In genomic region chr5:39424751-39425524, GRCh38 we compare ENCODE assay signal across 8 cellular contexts. TPM values are rescaled to one million over a fixed set of nuclear protein-coding genes. Genes with fewer than 3 reads are reported as not detected.
DNase-seq lines count a peak whose midpoint lies in the region; ATAC-seq and TF ChIP-seq lines count a peak whose summit lies in the region.

Gene DAB2 (minus strand): TSS chr5:39424980. CDS start chr5:39394320, 30,660 bp downstream.

- no peak for TF ChIP-seq EP300 in suprapubic skin (IDR thresholded peaks at IDR 0.05)

- H2AFZ ChIP-seq in neuron (ENCODE audit: low read depth, low read length): peak within 1 kb of the TSS; percentile 90

- H3K9me3 Mint-ChIP-seq in activated naive CD8-positive, alpha-beta T cell treated with anti-CD3 and anti-CD28 coated beads, Interleukin-2, amount 10 ng/mL, durations not matched to agents 7 days and 5 days: no peaks in the 10 kb centered on the region

- POLR2A ChIA-PET in activated naive CD8-positive, alpha-beta T cell treated with anti-CD3 and anti-CD28 coated beads, Interleukin-2, amount 10 ng/mL, durations not matched to agents 7 days and 5 days (lab: Charles Lee): interaction anchor here (0.6 kb wide), 1 partner anchor 213 kb away, joined by 3 read pairs; no protein-coding TSS in a partner anchor

- peaks cover 62% of the 10 kb centered on the region for H3K27me3 Mint-ChIP-seq in activated naive CD8-positive, alpha-beta T cell treated with anti-CD3 and anti-CD28 coated beads, Interleukin-2, amount 10 ng/mL, durations not matched to agents 7 days and 5 days

- WGBS in suprapubic skin: 2% methylated on average over 46 of the region's 51 CpGs

- H3K9me3 ChIP-seq in SJCRH30 (replicated peaks) (no peaks in the 10 kb centered on the region), neuron (ENCODE audit: low read length) (no peaks in the 10 kb centered on the region), suprapubic skin (no peaks in the 10 kb centered on the region)

- TF ChIP-seq CTCF in HFF-Myc (IDR thresholded peaks at IDR 0.05; ENCODE audit: low read depth, low read length, missing control alignments) (peak; percentile 78), suprapubic skin (IDR thresholded peaks at IDR 0.05) (peak; percentile 12 to 51)

- H3K4me1 ChIP-seq in SJCRH30 (peaks cover 21% of the 10 kb centered on the region), neuron (ENCODE audit: insufficient read depth, low read length) (peaks cover 35% of the 10 kb centered on the region), suprapubic skin (peaks cover 44% of the 10 kb centered on the region)

- peak within 1 kb of the TSS; percentile 86 for H3K4me3 ChIP-seq in HFF-Myc (replicated peaks; ENCODE audit: low read depth, low read length)
- peak within 1 kb of the TSS; percentile 58 for H3K4me3 ChIP-seq in SJCRH30
- peak within 1 kb of the TSS; percentile 55 for H3K4me3 ChIP-seq in neuron (ENCODE audit: low read length)
- peak within 1 kb of the TSS; percentile 62 for H3K4me3 ChIP-seq in suprapubic skin

- peak; percentile 63 to 93 for TF ChIP-seq POLR2A in suprapubic skin (IDR thresholded peaks at IDR 0.05)

- H3K36me3 ChIP-seq in SJCRH30: no peaks in the 10 kb centered on the region
- no peaks in the 10 kb centered on the region for H3K36me3 ChIP-seq in neuron (ENCODE audit: insufficient read depth, low read length)
- no peaks in the 10 kb centered on the region for H3K36me3 ChIP-seq in suprapubic skin

- peaks cover 5% of the 10 kb centered on the region for H3K4me1 Mint-ChIP-seq in activated naive CD8-positive, alpha-beta T cell treated with anti-CD3 and anti-CD28 coated beads, Interleukin-2, amount 10 ng/mL, durations not matched to agents 7 days and 5 days

- H3K4me3 Mint-ChIP-seq in activated naive CD8-positive, alpha-beta T cell treated with anti-CD3 and anti-CD28 coated beads, Interleukin-2, amount 10 ng/mL, durations not matched to agents 7 days and 5 days: peak within 1 kb of the TSS; percentile 81

- ATAC-seq in activated naive CD8-positive, alpha-beta T cell treated with anti-CD3 and anti-CD28 coated beads, Interleukin-2, amount 10 ng/mL, durations not matched to agents 7 days and 5 days (ENCODE audit: low read depth): peak; percentile 95
- ATAC-seq in HG02973 (IDR thresholded peaks at IDR 0.05; ENCODE audit: unreplicated experiment): no peak

- H3K27ac Mint-ChIP-seq in activated naive CD8-positive, alpha-beta T cell treated with anti-CD3 and anti-CD28 coated beads, Interleukin-2, amount 10 ng/mL, durations not matched to agents 7 days and 5 days: no peak within 1 kb of the TSS

- peak within 1 kb of the TSS; percentile 69 for H3K27ac ChIP-seq in SJCRH30
- peak within 1 kb of the TSS; percentile 91 for H3K27ac ChIP-seq in suprapubic skin

- no peaks in the 10 kb centered on the region for H3K36me3 Mint-ChIP-seq in activated naive CD8-positive, alpha-beta T cell treated with anti-CD3 and anti-CD28 coated beads, Interleukin-2, amount 10 ng/mL, durations not matched to agents 7 days and 5 days

- H3K27me3 ChIP-seq in SJCRH30: no peaks in the 10 kb centered on the region
- H3K27me3 ChIP-seq in neuron (ENCODE audit: insufficient read depth, low read length): no peaks in the 10 kb centered on the region
- H3K27me3 ChIP-seq in suprapubic skin: no peaks in the 10 kb centered on the region

- peak in 13 of 14 donors; percentile 19 to 81 (median 64) for DNase-seq in C1 segment of cervical spinal cord (lab: John Stamatoyannopoulos, UW)
- peak; percentile 94 for DNase-seq in HFF-Myc (ENCODE audit: extremely low read depth, low read depth)
- peak; percentile 97 to 98 for DNase-seq in SJCRH30
- DNase-seq in activated naive CD8-positive, alpha-beta T cell treated with anti-CD3 and anti-CD28 coated beads, Interleukin-2, amount 10 ng/mL, durations not matched to agents 7 days and 5 days: peak; percentile 62
- peak; percentile 66 for DNase-seq in globus pallidus (ENCODE audit: low spot score)
- DNase-seq in suprapubic skin (ENCODE audit: low spot score in 2 of 2): peak; percentile 92 to 93

RNA-seq across cellular contexts. Expression of gene DAB2, which starts in this region (rescaled TPM):
- total RNA-seq in SJCRH30 (2014; rRNA removed; shearing (Covaris generic)): 18.4 and 19.1 TPM in 2 replicates
- total RNA-seq in activated naive CD8-positive, alpha-beta T cell treated with anti-CD3 and anti-CD28 coated beads, Interleukin-2, amount 10 ng/mL, durations not matched to agents 7 days and 5 days: 1 to 10 TPM; 2.3 to 2.9 TPM
- 10 to 100 TPM in 3 of 4 donors, 1 to 10 TPM in 1; 7.1 to 30.6 (median 11.7) TPM for total RNA-seq in suprapubic skin
